In the genomic region with DNA sequence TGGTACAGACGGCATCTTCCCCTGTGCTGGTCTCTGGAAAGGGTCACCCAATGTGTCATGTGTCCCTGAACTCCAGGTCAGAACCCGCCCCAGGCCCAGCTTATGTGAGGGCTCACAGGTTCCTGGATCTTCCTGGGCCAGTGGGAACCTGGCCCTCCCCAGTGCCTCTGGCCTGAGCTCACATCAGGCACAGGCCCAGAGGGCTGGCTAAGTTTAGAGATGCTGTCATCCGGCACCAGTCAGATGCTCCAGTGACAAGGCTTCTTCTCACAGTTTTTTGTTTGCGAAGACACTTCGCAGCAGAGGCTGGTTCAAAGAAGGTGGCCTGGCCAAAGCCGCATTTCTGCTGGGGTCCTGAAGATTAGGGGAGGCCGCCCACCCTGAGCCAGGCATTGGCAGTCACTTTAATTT, we compare ENCODE assay signal across 1 cellular context.
TF ChIP-seq lines count a peak whose summit lies in the region.

No MANE protein-coding gene starts in this region.

TF ChIP-seq in GM23338, 12 proteins besides CTCF, POLR2A, EP300 and RAD21 (continued from another document):
- TF ChIP-seq, protein P1, sequence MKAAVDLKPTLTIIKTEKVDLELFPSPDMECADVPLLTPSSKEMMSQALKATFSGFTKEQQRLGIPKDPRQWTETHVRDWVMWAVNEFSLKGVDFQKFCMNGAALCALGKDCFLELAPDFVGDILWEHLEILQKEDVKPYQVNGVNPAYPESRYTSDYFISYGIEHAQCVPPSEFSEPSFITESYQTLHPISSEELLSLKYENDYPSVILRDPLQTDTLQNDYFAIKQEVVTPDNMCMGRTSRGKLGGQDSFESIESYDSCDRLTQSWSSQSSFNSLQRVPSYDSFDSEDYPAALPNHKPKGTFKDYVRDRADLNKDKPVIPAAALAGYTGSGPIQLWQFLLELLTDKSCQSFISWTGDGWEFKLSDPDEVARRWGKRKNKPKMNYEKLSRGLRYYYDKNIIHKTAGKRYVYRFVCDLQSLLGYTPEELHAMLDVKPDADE (IDR thresholded peaks at IDR 0.05): no peak
- TF ChIP-seq, protein P2, sequence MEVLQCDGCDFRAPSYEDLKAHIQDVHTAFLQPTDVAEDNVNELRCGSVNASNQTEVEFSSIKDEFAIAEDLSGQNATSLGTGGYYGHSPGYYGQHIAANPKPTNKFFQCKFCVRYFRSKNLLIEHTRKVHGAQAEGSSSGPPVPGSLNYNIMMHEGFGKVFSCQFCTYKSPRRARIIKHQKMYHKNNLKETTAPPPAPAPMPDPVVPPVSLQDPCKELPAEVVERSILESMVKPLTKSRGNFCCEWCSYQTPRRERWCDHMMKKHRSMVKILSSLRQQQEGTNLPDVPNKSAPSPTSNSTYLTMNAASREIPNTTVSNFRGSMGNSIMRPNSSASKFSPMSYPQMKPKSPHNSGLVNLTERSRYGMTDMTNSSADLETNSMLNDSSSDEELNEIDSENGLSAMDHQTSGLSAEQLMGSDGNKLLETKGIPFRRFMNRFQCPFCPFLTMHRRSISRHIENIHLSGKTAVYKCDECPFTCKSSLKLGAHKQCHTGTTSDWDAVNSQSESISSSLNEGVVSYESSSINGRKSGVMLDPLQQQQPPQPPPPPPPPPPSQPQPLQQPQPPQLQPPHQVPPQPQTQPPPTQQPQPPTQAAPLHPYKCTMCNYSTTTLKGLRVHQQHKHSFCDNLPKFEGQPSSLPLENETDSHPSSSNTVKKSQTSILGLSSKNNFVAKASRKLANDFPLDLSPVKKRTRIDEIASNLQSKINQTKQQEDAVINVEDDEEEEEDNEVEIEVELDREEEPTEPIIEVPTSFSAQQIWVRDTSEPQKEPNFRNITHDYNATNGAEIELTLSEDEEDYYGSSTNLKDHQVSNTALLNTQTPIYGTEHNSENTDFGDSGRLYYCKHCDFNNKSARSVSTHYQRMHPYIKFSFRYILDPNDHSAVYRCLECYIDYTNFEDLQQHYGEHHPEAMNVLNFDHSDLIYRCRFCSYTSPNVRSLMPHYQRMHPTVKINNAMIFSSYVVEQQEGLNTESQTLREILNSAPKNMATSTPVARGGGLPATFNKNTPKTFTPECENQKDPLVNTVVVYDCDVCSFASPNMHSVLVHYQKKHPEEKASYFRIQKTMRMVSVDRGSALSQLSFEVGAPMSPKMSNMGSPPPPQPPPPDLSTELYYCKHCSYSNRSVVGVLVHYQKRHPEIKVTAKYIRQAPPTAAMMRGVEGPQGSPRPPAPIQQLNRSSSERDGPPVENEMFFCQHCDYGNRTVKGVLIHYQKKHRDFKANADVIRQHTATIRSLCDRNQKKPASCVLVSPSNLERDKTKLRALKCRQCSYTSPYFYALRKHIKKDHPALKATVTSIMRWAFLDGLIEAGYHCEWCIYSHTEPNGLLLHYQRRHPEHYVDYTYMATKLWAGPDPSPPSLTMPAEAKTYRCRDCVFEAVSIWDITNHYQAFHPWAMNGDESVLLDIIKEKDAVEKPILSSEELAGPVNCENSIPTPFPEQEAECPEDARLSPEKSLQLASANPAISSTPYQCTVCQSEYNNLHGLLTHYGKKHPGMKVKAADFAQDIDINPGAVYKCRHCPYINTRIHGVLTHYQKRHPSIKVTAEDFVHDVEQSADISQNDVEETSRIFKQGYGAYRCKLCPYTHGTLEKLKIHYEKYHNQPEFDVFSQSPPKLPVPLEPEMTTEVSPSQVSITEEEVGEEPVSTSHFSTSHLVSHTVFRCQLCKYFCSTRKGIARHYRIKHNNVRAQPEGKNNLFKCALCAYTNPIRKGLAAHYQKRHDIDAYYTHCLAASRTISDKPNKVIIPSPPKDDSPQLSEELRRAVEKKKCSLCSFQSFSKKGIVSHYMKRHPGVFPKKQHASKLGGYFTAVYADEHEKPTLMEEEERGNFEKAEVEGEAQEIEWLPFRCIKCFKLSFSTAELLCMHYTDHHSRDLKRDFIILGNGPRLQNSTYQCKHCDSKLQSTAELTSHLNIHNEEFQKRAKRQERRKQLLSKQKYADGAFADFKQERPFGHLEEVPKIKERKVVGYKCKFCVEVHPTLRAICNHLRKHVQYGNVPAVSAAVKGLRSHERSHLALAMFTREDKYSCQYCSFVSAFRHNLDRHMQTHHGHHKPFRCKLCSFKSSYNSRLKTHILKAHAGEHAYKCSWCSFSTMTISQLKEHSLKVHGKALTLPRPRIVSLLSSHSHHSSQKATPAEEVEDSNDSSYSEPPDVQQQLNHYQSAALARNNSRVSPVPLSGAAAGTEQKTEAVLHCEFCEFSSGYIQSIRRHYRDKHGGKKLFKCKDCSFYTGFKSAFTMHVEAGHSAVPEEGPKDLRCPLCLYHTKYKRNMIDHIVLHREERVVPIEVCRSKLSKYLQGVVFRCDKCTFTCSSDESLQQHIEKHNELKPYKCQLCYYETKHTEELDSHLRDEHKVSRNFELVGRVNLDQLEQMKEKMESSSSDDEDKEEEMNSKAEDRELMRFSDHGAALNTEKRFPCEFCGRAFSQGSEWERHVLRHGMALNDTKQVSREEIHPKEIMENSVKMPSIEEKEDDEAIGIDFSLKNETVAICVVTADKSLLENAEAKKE (CRISPR knock-in tag; IDR thresholded peaks at IDR 0.05): no peak
- TF ChIP-seq NANOG (IDR thresholded peaks at IDR 0.05; ENCODE audit: borderline replicate concordance) (no peak), EZH2phosphoT487 (IDR thresholded peaks at IDR 0.05; ENCODE audit: unreplicated experiment) (no peak)
TF ChIP-seq in GM23338: peak in this region for 0.
